32 cellular contexts compared by ENCODE assay signal in the genomic region with DNA sequence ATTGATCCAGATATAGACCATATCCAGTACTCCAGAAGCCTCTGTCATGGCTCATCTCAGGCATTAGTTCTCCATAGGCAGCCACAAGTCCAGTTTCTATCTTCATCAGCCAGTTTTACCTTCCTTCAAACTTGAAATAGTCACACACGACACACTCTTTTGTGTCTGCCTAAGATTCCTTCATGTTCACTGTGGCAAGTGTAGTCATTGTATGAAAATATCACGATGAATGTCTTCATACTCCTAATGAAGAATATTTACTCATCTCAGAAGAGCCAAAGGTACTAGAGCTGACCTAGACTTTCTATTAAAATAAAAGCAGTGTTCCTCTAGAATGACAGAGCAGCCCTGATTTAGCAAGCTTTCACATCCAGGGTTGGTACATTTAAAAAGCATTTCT.
"Had no signal": no experiment of that assay in that cellular context is flagged by ENCODE, and none has a peak within 500 bp of the region (broad histone marks: within the 10 kb centered on the region; RNA-seq: fewer than 3 reads in every experiment).

No MANE protein-coding gene starts in this region.

- H3K4me2 ChIP-seq: SK-N-SH had no signal

- ATAC-seq: activated CD8-positive, alpha-beta T cell treated with anti-CD3 and anti-CD28 coated beads for 36 hours; body of pancreas; T-cell had no signal

- H3K36me3 Mint-ChIP-seq: activated naive CD4-positive, alpha-beta T cell treated with anti-CD3 and anti-CD28 coated beads, Interleukin-2, amount 50 U/mL, for 72 hours; T-cell had no signal

- H3K9me3 ChIP-seq: adrenal gland, body of pancreas, breast epithelium, MG63, Peyer's patch, SJSA1 had no signal

- H3K9ac ChIP-seq: SK-N-SH had no signal

- H3K4me1 ChIP-seq: adrenal gland, body of pancreas, breast epithelium, Peyer's patch, SJSA1 had no signal

- H3K36me3 ChIP-seq: adrenal gland, breast epithelium, MG63, Peyer's patch, SJSA1 had no signal

- H3K4me1 Mint-ChIP-seq: activated B cell treated with CpG ODN at 0.5 μM for 24 hours, T-cell had no signal

- H3K4me3 ChIP-seq: adrenal gland, body of pancreas, breast epithelium, MG63, Peyer's patch, SJSA1 had no signal

- H3K27me3 Mint-ChIP-seq: activated CD8-positive, alpha-beta T cell treated with anti-CD3 and anti-CD28 coated beads for 36 hours; T-cell had no signal

- DNase-seq: activated B cell treated with CpG ODN at 0.5 μM for 24 hours; activated CD4-positive, alpha-beta T cell treated with anti-CD3 and anti-CD28 coated beads for 48 hours; activated CD4-positive, alpha-beta T cell treated with anti-CD3 and anti-CD28 coated beads, Interleukin-2, amount 50 U/mL, for 4 hours; activated CD4-positive, CD25-positive, alpha-beta regulatory T cell treated with anti-CD3 and anti-CD28 coated beads, Interleukin-2, amount 50 U/mL, for 72 hours; activated CD8-positive, alpha-beta T cell treated with anti-CD3 and anti-CD28 coated beads for 36 hours; activated gamma-delta T cell treated with Interleukin-2 at 50 U/mL for 16 hours; activated naive CD4-positive, alpha-beta T cell treated with anti-CD3 and anti-CD28 coated beads for 36 hours; activated T-cell treated with anti-CD3 and anti-CD28 coated beads, Interleukin-2, amount 50 U/mL, for 24 hours; adrenal gland; body of pancreas; cerebellar nuclear complex; Kasumi-1; KBM-7; MG63; NCI-H1048; NCI-H1436; NCI-H1694; NCI-H1930; NCI-H2081 treated with DMSO at 0.1 percent for 48 hours; NCI-H226; NCI-H524 treated with DMSO at 0.1 percent for 48 hours; Peyer's patch; RPMI8226; SHP77 treated with DMSO at 0.1 percent for 48 hours; SK-N-SH; T-cell; T-helper 2 cell; T-helper 9 cell had no signal

- H3K27ac ChIP-seq: adrenal gland, body of pancreas, breast epithelium, Peyer's patch, SJSA1, VCaP had no signal

- H3K27me3 ChIP-seq: adrenal gland, body of pancreas, breast epithelium, MG63, Peyer's patch, SJSA1 had no signal

- H3K27ac Mint-ChIP-seq: activated B cell treated with CpG ODN at 0.5 μM for 24 hours; activated CD8-positive, alpha-beta T cell treated with anti-CD3 and anti-CD28 coated beads for 36 hours; activated naive CD4-positive, alpha-beta T cell treated with anti-CD3 and anti-CD28 coated beads for 36 hours; activated naive CD4-positive, alpha-beta T cell treated with anti-CD3 and anti-CD28 coated beads, Interleukin-2, amount 50 U/mL, for 72 hours; activated T-cell treated with anti-CD3 and anti-CD28 coated beads, Interleukin-2, amount 50 U/mL, for 24 hours; T-cell had no signal

- H3K9me3 Mint-ChIP-seq: activated B cell treated with CpG ODN at 0.5 μM for 24 hours; activated CD8-positive, alpha-beta T cell treated with anti-CD3 and anti-CD28 coated beads for 36 hours; activated naive CD4-positive, alpha-beta T cell treated with anti-CD3 and anti-CD28 coated beads for 36 hours; activated naive CD4-positive, alpha-beta T cell treated with anti-CD3 and anti-CD28 coated beads, Interleukin-2, amount 50 U/mL, for 72 hours; activated T-cell treated with anti-CD3 and anti-CD28 coated beads, Interleukin-2, amount 50 U/mL, for 24 hours; T-cell had no signal

- H3K9me2 ChIP-seq: SK-N-SH had no signal

- H3K4me3 Mint-ChIP-seq: activated B cell treated with CpG ODN at 0.5 μM for 24 hours; activated CD8-positive, alpha-beta T cell treated with anti-CD3 and anti-CD28 coated beads for 36 hours; activated naive CD4-positive, alpha-beta T cell treated with anti-CD3 and anti-CD28 coated beads for 36 hours; activated T-cell treated with anti-CD3 and anti-CD28 coated beads, Interleukin-2, amount 50 U/mL, for 24 hours; T-cell had no signal
